In the genomic region with DNA sequence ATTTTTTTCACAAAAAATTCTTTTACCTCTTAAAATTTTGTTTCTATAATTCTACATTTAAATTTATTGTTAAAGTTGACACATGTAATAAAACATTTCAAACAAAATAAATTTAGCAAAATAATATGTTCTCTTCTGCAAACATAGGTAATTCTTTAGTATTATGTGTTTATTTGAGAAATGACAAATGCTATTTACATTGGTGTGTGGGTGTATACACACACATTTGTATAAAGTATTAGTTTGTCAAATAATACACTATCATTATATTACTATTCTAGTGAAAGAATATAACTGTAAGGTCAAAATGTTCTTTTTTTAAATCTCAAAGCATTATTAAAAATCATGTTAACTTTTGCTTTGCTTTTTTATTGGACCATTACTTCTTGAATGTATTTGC, we compare ENCODE assay signal across 23 cellular contexts.
A peak's percentile ranks its signal among the peaks of the same experiment; 100 is the strongest.
DNase-seq lines count a peak whose midpoint lies in the region; ATAC-seq, FAIRE-seq and TF ChIP-seq lines count a peak whose summit lies in the region.
"Had no signal": no experiment of that assay in that cellular context is flagged by ENCODE, and none has a peak within 500 bp of the region (broad histone marks: within the 10 kb centered on the region; RNA-seq: fewer than 3 reads in every experiment).

No MANE protein-coding gene starts in this region.

- 0 out of 2 replicates have a peak overlapping the region, but pooled peaks have one; percentile 11 for H3K27ac ChIP-seq in 22Rv1
- H3K27ac ChIP-seq in SU-DHL-6 (ENCODE audit: low read depth, low read length) = no peak overlapping the region
- no peak overlapping the region for H3K27ac ChIP-seq in small intestine (ENCODE audit: low read depth in 1 of 2, low read length in 1 of 2)
- no peak overlapping the region for H3K27ac ChIP-seq in effector memory CD4-positive, alpha-beta T cell (ENCODE audit: insufficient read depth, low read length, poor library complexity, severe bottlenecking)
- H3K27ac ChIP-seq: A549; BLaER1 treated with 17β-estradiol and CSF1 and Interleukin-3, amounts not matched to agents 10 nM and 100 nM had no signal

- H3K36me3 ChIP-seq in SU-DHL-6 (ENCODE audit: low read length) (no peaks in the 10 kb centered on the region), small intestine (ENCODE audit: control insufficient read depth in 2 of 2, insufficient read depth in 2 of 2, low read length in 2 of 2) (no peaks in the 10 kb centered on the region)
- no peaks in the 10 kb centered on the region for H3K36me3 ChIP-seq in effector memory CD4-positive, alpha-beta T cell (ENCODE audit: control insufficient read depth, insufficient read depth, low read length)
- H3K36me3 ChIP-seq: BE2C; BLaER1 treated with 17β-estradiol and CSF1 and Interleukin-3, amounts not matched to agents 10 nM and 100 nM had no signal

- DNase-seq in frontal cortex (ENCODE audit: low spot score in 2 of 2) = no peak
- no peak for DNase-seq in small intestine
- DNase-seq in SKM-1 treated with dmso at 0.1 percent for 144 hours (lab: John Stamatoyannopoulos, UW; ENCODE audit: unreplicated experiment) = no peak
- no peak for DNase-seq in effector memory CD4-positive, alpha-beta T cell
- DNase-seq: 8988T; ACHN; AML-193; BE2C; Calu3; CD4-positive, alpha-beta T cell; CD8-positive, alpha-beta memory T cell; COR-L47; DMS53; DMS79 treated with DMSO at 0.1 percent for 48 hours; H9 had no signal

- no peaks in the 10 kb centered on the region for H3K79me2 ChIP-seq in SU-DHL-6 (ENCODE audit: insufficient read depth, low read length)

- H4K20me1 ChIP-seq in SU-DHL-6 (ENCODE audit: low read depth, low read length) = no peaks in the 10 kb centered on the region
- H4K20me1 ChIP-seq: BLaER1 treated with 17β-estradiol and CSF1 and Interleukin-3, amounts not matched to agents 10 nM and 100 nM had no signal

- peak; percentile 48 for FAIRE-seq in frontal cortex (lab: Jason Lieb, UNC)
- peak; percentile 57 for FAIRE-seq in small intestine (lab: Jason Lieb, UNC)
- FAIRE-seq: GM12892 had no signal

- H2AFZ ChIP-seq in SU-DHL-6 (ENCODE audit: low read depth, low read length, severe bottlenecking) = peak overlapping the region; percentile 21
- H2AFZ ChIP-seq: GM23338 had no signal

- no peak for ATAC-seq in HG03108 (IDR thresholded peaks at IDR 0.05; ENCODE audit: unreplicated experiment)
- ATAC-seq: A549, GM23338, HCT116 had no signal

- H3K27me3 ChIP-seq in SU-DHL-6 (ENCODE audit: low read length) = no peaks in the 10 kb centered on the region
- no peaks in the 10 kb centered on the region for H3K27me3 ChIP-seq in small intestine (ENCODE audit: control insufficient read depth in 2 of 2, insufficient read depth in 2 of 2, low read length in 2 of 2)
- no peaks in the 10 kb centered on the region for H3K27me3 ChIP-seq in effector memory CD4-positive, alpha-beta T cell (replicated peaks; ENCODE audit: control insufficient read depth, insufficient read depth, low read length, poor library complexity, severe bottlenecking)
- H3K27me3 ChIP-seq: BE2C; BLaER1 treated with 17β-estradiol and CSF1 and Interleukin-3, amounts not matched to agents 10 nM and 100 nM had no signal

- H3K4me3 ChIP-seq in SU-DHL-6 (ENCODE audit: insufficient read depth, low read length, poor library complexity, severe bottlenecking) (no peak overlapping the region), small intestine (ENCODE audit: low read depth in 1 of 2, low read length in 2 of 2) (no peak overlapping the region)
- no peak overlapping the region for H3K4me3 ChIP-seq in effector memory CD4-positive, alpha-beta T cell (ENCODE audit: insufficient read depth, low read depth, low read length, poor library complexity, severe bottlenecking)
- H3K4me3 ChIP-seq: A549; BLaER1 treated with 17β-estradiol and CSF1 and Interleukin-3, amounts not matched to agents 10 nM and 100 nM; GM23338 had no signal

- TF ChIP-seq CTCF in 22Rv1 (IDR thresholded peaks at IDR 0.05) (no peak), SU-DHL-6 (IDR thresholded peaks at IDR 0.05; ENCODE audit: insufficient read depth, low read length, poor library complexity, severe bottlenecking) (no peak)

- H3K4me2 ChIP-seq in SU-DHL-6 (ENCODE audit: low read depth, low read length, poor library complexity, severe bottlenecking) = no peak overlapping the region
- H3K4me2 ChIP-seq: A549; BLaER1 treated with 17β-estradiol and CSF1 and Interleukin-3, amounts not matched to agents 10 nM and 100 nM; GM23338 had no signal

- no peaks in the 10 kb centered on the region for H3K9me2 ChIP-seq in SU-DHL-6 (replicated peaks; ENCODE audit: insufficient read depth, low read length)

- H3K9me3 ChIP-seq in SU-DHL-6 (ENCODE audit: insufficient read depth, low read length) (no peaks in the 10 kb centered on the region), small intestine (ENCODE audit: control insufficient read depth, low read depth) (no peaks in the 10 kb centered on the region)
- H3K9me3 ChIP-seq in effector memory CD4-positive, alpha-beta T cell (ENCODE audit: control insufficient read depth, low read length) = no peaks in the 10 kb centered on the region
- H3K9me3 ChIP-seq: A549; BE2C; BLaER1 treated with 17β-estradiol and CSF1 and Interleukin-3, amounts not matched to agents 10 nM and 100 nM had no signal

- no peaks in the 10 kb centered on the region for H3F3A ChIP-seq in SU-DHL-6 (ENCODE audit: insufficient read depth)

- no peak overlapping the region for H3K9ac ChIP-seq in SU-DHL-6 (ENCODE audit: low read length)
- H3K9ac ChIP-seq: BLaER1 treated with 17β-estradiol and CSF1 and Interleukin-3, amounts not matched to agents 10 nM and 100 nM had no signal

- H3K4me1 ChIP-seq in small intestine (ENCODE audit: control insufficient read depth in 2 of 2, insufficient read depth in 1 of 2, low read depth in 1 of 2, low read length in 1 of 2) = no peaks in the 10 kb centered on the region
- H3K4me1 ChIP-seq in effector memory CD4-positive, alpha-beta T cell (ENCODE audit: control insufficient read depth, insufficient read depth, low read length, poor library complexity, severe bottlenecking) = no peaks in the 10 kb centered on the region
- H3K4me1 ChIP-seq: A549; BE2C; BLaER1 treated with 17β-estradiol and CSF1 and Interleukin-3, amounts not matched to agents 10 nM and 100 nM had no signal
